18 cellular contexts compared by ENCODE assay signal in the genomic region with DNA sequence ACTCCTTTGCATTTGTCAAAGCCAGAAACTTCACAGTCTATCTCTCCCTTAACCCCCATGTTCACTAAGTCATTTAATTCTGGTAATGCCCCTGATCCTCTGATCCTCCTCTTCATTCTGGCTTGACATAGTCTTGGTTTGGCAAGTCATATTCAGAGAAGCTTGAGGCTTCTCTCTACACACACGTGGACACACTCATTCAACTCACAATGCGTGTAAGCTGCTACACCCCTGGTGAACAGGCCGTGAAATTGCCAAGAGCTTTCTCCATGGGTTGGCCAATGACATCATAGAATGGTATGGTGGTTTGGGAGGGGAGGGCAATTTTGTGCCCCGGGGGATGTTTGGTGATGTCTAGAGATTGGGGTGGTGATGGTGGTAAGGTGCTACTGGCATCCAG. TPM values are rescaled to one million over a fixed set of nuclear protein-coding genes. Genes with fewer than 3 reads are reported as not detected.
"Had no signal": no experiment of that assay in that cellular context is flagged by ENCODE, and none has a peak within 500 bp of the region (broad histone marks: within the 10 kb centered on the region; RNA-seq: fewer than 3 reads in every experiment).

No MANE protein-coding gene starts in this region.

- H3K4me3 ChIP-seq: dorsolateral prefrontal cortex, heart left ventricle, psoas muscle, spleen, tibial artery, upper lobe of left lung, uterus had no signal

- H3K4me1 ChIP-seq: heart left ventricle, psoas muscle, spleen, tibial artery, upper lobe of left lung, uterus had no signal

- H3K27ac Mint-ChIP-seq: naive thymus-derived CD4-positive, alpha-beta T cell; nephron progenitor cell had no signal

- H3K9me3 ChIP-seq: psoas muscle, uterus had no signal

- H3K27me3 ChIP-seq: tibial artery, upper lobe of left lung, uterus had no signal

- DNase-seq: cortex of kidney; dorsolateral prefrontal cortex; effector CD8-positive, alpha-beta T cell; heart left ventricle; hippocampal formation; kidney glomerular epithelial cell; naive thymus-derived CD4-positive, alpha-beta T cell; nephron progenitor cell; psoas muscle; retina; spleen; stimulated activated naive CD4-positive, alpha-beta T cell treated with Interleukin-2 at 50 U/mL for 16 hours; tibial artery; upper lobe of left lung; uterus had no signal

- H3K4me3 Mint-ChIP-seq: naive thymus-derived CD4-positive, alpha-beta T cell; nephron progenitor cell had no signal

- H3K4me1 Mint-ChIP-seq: nephron progenitor cell had no signal

- H3K36me3 ChIP-seq: heart left ventricle, spleen, tibial artery, upper lobe of left lung, uterus had no signal

- ATAC-seq: esophagus mucosa; heart left ventricle; naive thymus-derived CD4-positive, alpha-beta T cell; psoas muscle; sciatic nerve had no signal

- H3K27ac ChIP-seq: dorsolateral prefrontal cortex, heart left ventricle, psoas muscle, spleen, tibial artery, upper lobe of left lung, uterus had no signal

RNA-seq across cellular contexts. Expression of gene FLT1, which starts 47.9 kb away (rescaled TPM):
- total RNA-seq: osteoblast had no signal
